9 cellular contexts compared by ENCODE assay signal in the genomic region with DNA sequence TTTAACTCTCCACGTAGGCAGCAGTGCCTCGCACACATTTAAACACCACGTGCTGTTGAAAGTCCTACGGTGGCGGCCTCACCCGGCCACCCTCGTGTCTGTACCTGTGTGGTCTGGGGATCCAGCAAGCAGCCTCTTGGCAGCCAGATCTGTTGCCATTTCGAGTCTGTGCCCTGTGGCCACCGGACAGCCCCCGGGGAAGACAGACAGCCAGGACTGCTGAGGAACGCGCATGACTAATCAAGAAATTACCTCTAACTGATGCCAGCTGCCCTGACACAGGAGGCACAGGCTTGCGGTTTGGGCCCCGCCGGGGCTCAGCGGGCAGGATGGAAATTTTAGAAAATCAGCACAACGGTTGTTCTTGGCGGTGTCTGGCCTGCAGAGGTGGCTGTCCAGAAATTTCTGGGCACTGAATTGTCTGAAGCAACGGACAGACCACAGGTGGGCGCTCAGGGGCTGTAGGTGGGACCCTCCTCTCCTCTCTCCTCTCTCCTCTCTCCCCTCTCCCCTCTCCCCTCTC.
A peak's percentile ranks its signal among the peaks of the same experiment; 100 is the strongest.
DNase-seq lines count a peak whose midpoint lies in the region; ATAC-seq and TF ChIP-seq lines count a peak whose summit lies in the region.
"Had no signal": no experiment of that assay in that cellular context is flagged by ENCODE, and none has a peak within 500 bp of the region (broad histone marks: within the 10 kb centered on the region; RNA-seq: fewer than 3 reads in every experiment).

No MANE protein-coding gene starts in this region.

- H3K4me3 ChIP-seq in fibroblast of pulmonary artery (replicated peaks; ENCODE audit: low read depth, low read length), result no peak overlapping the region
- H3K4me3 ChIP-seq: thoracic aorta had no signal

- peak; percentile 48 for ATAC-seq in GM18498 (IDR thresholded peaks at IDR 0.05; ENCODE audit: unreplicated experiment)
- peak; percentile 49 for ATAC-seq in HG02571 (IDR thresholded peaks at IDR 0.05; ENCODE audit: unreplicated experiment)
- no peak for ATAC-seq in GM19328 (IDR thresholded peaks at IDR 0.05; ENCODE audit: unreplicated experiment)

- TF ChIP-seq CTCF in fibroblast of pulmonary artery (IDR thresholded peaks at IDR 0.05; ENCODE audit: low read length, missing control alignments), result no peak

- peak; percentile 97 to 98 for DNase-seq in NOMO-1 (lab: John Stamatoyannopoulos, UW; ENCODE audit: unreplicated experiment in 2 of 2)
- DNase-seq in activated CD8-positive, alpha-beta memory T cell treated with anti-CD3 and anti-CD28 coated beads, Interleukin-2, amount 50 U/mL, for 1 hour (ENCODE audit: extremely low read depth), result peak; percentile 48
- DNase-seq in fibroblast of pulmonary artery (ENCODE audit: low read depth), result peak; percentile 9
- peak; percentile 67 to 72 for DNase-seq in stimulated activated CD8-positive, alpha-beta memory T cell treated with anti-CD3 and anti-CD28 coated beads, Interleukin-2, amount 100 ng/mL, for 48 hours (ENCODE audit: low read depth in 2 of 2)
- no peak for DNase-seq in NCI-H446 treated with DMSO at 0.1 percent for 48 hours (lab: John Stamatoyannopoulos, UW)
